Comparison of ENCODE assay signal across 8 cellular contexts in genomic region chr12:6423267-6424007, GRCh38. TPM values are rescaled to one million over a fixed set of nuclear protein-coding genes. Genes with fewer than 3 reads are reported as not detected.
DNase-seq lines count a peak whose midpoint lies in the region; ATAC-seq and TF ChIP-seq lines count a peak whose summit lies in the region.

No MANE protein-coding gene starts in this region.

- TF ChIP-seq POLR2A in tibial nerve (IDR thresholded peaks at IDR 0.05) = no peak

- no peak overlapping the region for H4K91ac ChIP-seq in neuronal stem cell (ENCODE audit: low read depth, low read length, poor library complexity)

- H3K18ac ChIP-seq in neuronal stem cell (ENCODE audit: low read length) = peak overlapping the region; percentile 20

- H4K8ac ChIP-seq in neuronal stem cell (ENCODE audit: low read depth, low read length) = no peak overlapping the region

- DNase-seq in AML-193 (lab: John Stamatoyannopoulos, UW) (peak; percentile 91 to 94), NCI-H1048 (lab: John Stamatoyannopoulos, UW) (peak; percentile 82), SIG-M5 treated with dmso at 0.1 percent for 504 hours (lab: John Stamatoyannopoulos, UW; ENCODE audit: unreplicated experiment) (peak; percentile 95), foreskin fibroblast (peak; percentile 83 to 95), neuronal stem cell (ENCODE audit: low spot score) (peak; percentile 79), tibial nerve (ENCODE audit: low spot score in 2 of 2) (peak; percentile 77 to 83)
- DNase-seq in activated effector memory CD4-positive, alpha-beta T cell treated with Interleukin-2 at 50 U/mL for 16 hours = peak; percentile 63

- H3K79me1 ChIP-seq in neuronal stem cell (ENCODE audit: low read depth, low read length) = no peaks in the 10 kb centered on the region

- H3K36me3 ChIP-seq in neuronal stem cell (replicated peaks in 1 of 2; ENCODE audit: control insufficient read depth in 2 of 2, insufficient read depth in 2 of 2, low read length in 2 of 2) (no peaks in the 10 kb centered on the region), tibial nerve (no peaks in the 10 kb centered on the region)

- H2BK120ac ChIP-seq in neuronal stem cell (ENCODE audit: low read depth, low read length) = no peak overlapping the region

- no peak overlapping the region for H3K9ac ChIP-seq in neuronal stem cell (ENCODE audit: low read depth, low read length, poor library complexity)

- H2BK15ac ChIP-seq in neuronal stem cell (ENCODE audit: low read length) = no peak overlapping the region

- H2BK5ac ChIP-seq in neuronal stem cell (ENCODE audit: low read length) = no peak overlapping the region

- no peak overlapping the region for H2BK12ac ChIP-seq in neuronal stem cell (ENCODE audit: low read length)

- no CpG with 5 or more reads among the region's 9 CpGs for WGBS in neuronal stem cell (ENCODE audit: extremely low coverage in 2 of 2, insufficient read length in 2 of 2, insufficient replicate concordance in 1 of 2), 2 donors
- WGBS in tibial nerve, 2 donors = 6 to 7% methylated on average over 9 of the region's 9 CpGs

- H3K4me3 ChIP-seq in foreskin fibroblast (ENCODE audit: low read depth in 1 of 2, low read length in 2 of 2) (no peak overlapping the region), neuronal stem cell (ENCODE audit: low read length in 2 of 2) (no peak overlapping the region), tibial nerve (no peak overlapping the region)

- H3K27ac ChIP-seq in neuronal stem cell (replicated peaks; ENCODE audit: low read length) (no peak overlapping the region), tibial nerve (peak overlapping the region in 1 of 4 donors; percentile 55)

- H3K9me3 ChIP-seq in neuronal stem cell (replicated peaks in 1 of 2; ENCODE audit: control insufficient read depth in 2 of 2, insufficient read depth in 1 of 2, low read depth in 1 of 2, low read length in 2 of 2) (no peaks in the 10 kb centered on the region), tibial nerve (no peaks in the 10 kb centered on the region)

- H3K4me2 ChIP-seq in neuronal stem cell (ENCODE audit: insufficient read depth, low read length, poor library complexity, severe bottlenecking) = no peak overlapping the region

- peak; percentile 37 to 82 for TF ChIP-seq EP300 in tibial nerve (IDR thresholded peaks at IDR 0.05)

- H3K23ac ChIP-seq in neuronal stem cell (ENCODE audit: low read depth, low read length, poor library complexity) = no peak overlapping the region

- ATAC-seq in GM19395 (IDR thresholded peaks at IDR 0.05; ENCODE audit: unreplicated experiment) = peak; percentile 57

- H3K4me1 ChIP-seq in neuronal stem cell (ENCODE audit: control insufficient read depth in 2 of 2, insufficient read depth in 1 of 2, low read depth in 1 of 2, low read length in 2 of 2) = peaks cover 1 to 4% of the 10 kb centered on the region in 2 donors
- peaks cover 0 to 10% (median 5%) of the 10 kb centered on the region in 4 donors for H3K4me1 ChIP-seq in tibial nerve

- no peaks in the 10 kb centered on the region for H3K27me3 ChIP-seq in neuronal stem cell (ENCODE audit: control insufficient read depth in 3 of 3, insufficient read depth in 3 of 3, low read depth in 1 of 3, low read length in 3 of 3)
- no peaks in the 10 kb centered on the region for H3K27me3 ChIP-seq in tibial nerve

- H2AK5ac ChIP-seq in neuronal stem cell (ENCODE audit: low read depth, low read length) = no peak overlapping the region

- no peak overlapping the region for H3K4ac ChIP-seq in neuronal stem cell (ENCODE audit: low read length)

- TF ChIP-seq CTCF in foreskin fibroblast (IDR thresholded peaks at IDR 0.05; ENCODE audit: low read depth, low read length) (peak; percentile 72), tibial nerve (IDR thresholded peaks at IDR 0.05) (peak; percentile 84 to 95 (median 86))

- no peak overlapping the region for H3K14ac ChIP-seq in neuronal stem cell (ENCODE audit: low read length)

- H2AFZ ChIP-seq in neuronal stem cell (ENCODE audit: low read length) = peak overlapping the region; percentile 72

RNA-seq across cellular contexts. Expression of gene CD27, which starts 21.3 kb away (rescaled TPM):
- polyA plus RNA-seq in neuronal stem cell (2013, experiment 1 of 2) = 0.14 TPM
- polyA plus RNA-seq in neuronal stem cell (2013, experiment 2 of 2) = 0.11 TPM
- under 1 TPM in 2 of 4 donors, not detected in 2; 0.44 to 0.63 TPM for total RNA-seq in tibial nerve

RNA-seq across cellular contexts. Expression of gene TAPBPL, which starts 28.4 kb away (rescaled TPM):
- 0.33 TPM for polyA plus RNA-seq in neuronal stem cell (2013, experiment 1 of 2)
- polyA plus RNA-seq in neuronal stem cell (2013, experiment 2 of 2) = 0.28 TPM
- total RNA-seq in tibial nerve = 10 to 100 TPM; 13.9 to 31.9 (median 25.2) TPM

RNA-seq across cellular contexts. Expression of gene LTBR, which starts 39.5 kb away (rescaled TPM):
- polyA plus RNA-seq in neuronal stem cell (2013, experiment 1 of 2) = 2.3 TPM
- polyA plus RNA-seq in neuronal stem cell (2013, experiment 2 of 2) = 2.3 TPM
- 100 to 1,000 TPM; 119 to 234 (median 151) TPM for total RNA-seq in tibial nerve

RNA-seq across cellular contexts. Expression of gene VAMP1, which starts 47.0 kb away (rescaled TPM):
- 14.2 TPM for polyA plus RNA-seq in neuronal stem cell (2013, experiment 1 of 2)
- polyA plus RNA-seq in neuronal stem cell (2013, experiment 2 of 2) = 14.6 TPM
- total RNA-seq in tibial nerve = 10 to 100 TPM; 12.0 to 31.0 (median 19.3) TPM

RNA-seq across cellular contexts. Expression of gene SCNN1A, which starts 48.1 kb away (rescaled TPM):
- polyA plus RNA-seq in neuronal stem cell (2013, experiment 1 of 2) = 0.40 TPM
- 0.68 TPM for polyA plus RNA-seq in neuronal stem cell (2013, experiment 2 of 2)
- total RNA-seq in tibial nerve = 10 to 100 TPM; 15.9 to 46.5 (median 18.8) TPM
